9 cellular contexts compared by ENCODE assay signal in genomic region chr19:10260141-10260584, GRCh38. TPM values are rescaled to one million over a fixed set of nuclear protein-coding genes. Genes with fewer than 3 reads are reported as not detected.
DNase-seq lines count a peak whose midpoint lies in the region.
"Had no signal": no experiment of that assay in that cellular context is flagged by ENCODE, and none has a peak within 500 bp of the region (broad histone marks: within the 10 kb centered on the region; RNA-seq: fewer than 3 reads in every experiment).

No MANE protein-coding gene starts in this region.

- DNase-seq in HK-2 (ENCODE audit: unreplicated experiment) (peak; percentile 69), epithelial cell of prostate (ENCODE audit: low read depth, low spot score) (peak; percentile 75), ureter (ENCODE audit: low spot score) (no peak), pons (ENCODE audit: low spot score) (no peak), NCI-H446 treated with DMSO at 0.1 percent for 48 hours (lab: John Stamatoyannopoulos, UW) (no peak)
- DNase-seq in activated CD4-positive, alpha-beta T cell treated with anti-CD3 and anti-CD28 coated beads for 48 hours, result peak; percentile 83
- peak; percentile 43 to 68 (median 68) for DNase-seq in stimulated activated CD4-positive, alpha-beta T cell treated with anti-CD3 and anti-CD28 coated beads, TNF-alpha, amount 100 ng/mL, for 48 hours (ENCODE audit: low read depth in 3 of 3)
- DNase-seq in effector CD8-positive, alpha-beta T cell (lab: John Stamatoyannopoulos, UW), result no peak
- DNase-seq: brain microvascular endothelial cell had no signal

- peak overlapping the region; percentile 52 for H3K27ac ChIP-seq in epithelial cell of prostate
- H3K27ac ChIP-seq: brain microvascular endothelial cell had no signal

RNA-seq across cellular contexts. Expression of gene MRPL4, which starts 8.1 kb away (rescaled TPM):
- 65.3 TPM for total RNA-seq in ureter

RNA-seq across cellular contexts. Expression of gene ICAM1, which starts 10.8 kb away (rescaled TPM):
- 20.4 TPM for total RNA-seq in ureter

RNA-seq across cellular contexts. Expression of gene ICAM4, which starts 26.6 kb away (rescaled TPM):
- total RNA-seq in ureter, result 1.0 TPM

RNA-seq across cellular contexts. Expression of gene S1PR2, which starts 29.0 kb away (rescaled TPM):
- 10.9 TPM for total RNA-seq in ureter

RNA-seq across cellular contexts. Expression of gene ICAM5, which starts 29.6 kb away (rescaled TPM):
- 1.8 TPM for total RNA-seq in ureter

Comparison
In these comparisons a context has a peak if more than half of its experiments do, and no peak if none do; other contexts are left out.
1. DNase-seq: peak in HK-2 (single experiment), activated CD4-positive, alpha-beta T cell treated with anti-CD3 and anti-CD28 coated beads for 48 hours (single experiment), epithelial cell of prostate (single experiment) and stimulated activated CD4-positive, alpha-beta T cell treated with anti-CD3 and anti-CD28 coated beads, TNF-alpha, amount 100 ng/mL, for 48 hours (3 of 3); none in effector CD8-positive, alpha-beta T cell (single experiment), ureter (single experiment), pons (single experiment) and NCI-H446 treated with DMSO at 0.1 percent for 48 hours (single experiment).